In genomic region chr9:105098370-105098769, GRCh38 we compare ENCODE assay signal across 19 cellular contexts.
A peak's percentile ranks its signal among the peaks of the same experiment; 100 is the strongest.
DNase-seq lines count a peak whose midpoint lies in the region; ATAC-seq, FAIRE-seq and TF ChIP-seq lines count a peak whose summit lies in the region.
"Had no signal": no experiment of that assay in that cellular context is flagged by ENCODE, and none has a peak within 500 bp of the region (broad histone marks: within the 10 kb centered on the region; RNA-seq: fewer than 3 reads in every experiment).

No MANE protein-coding gene starts in this region.

- H2AFZ ChIP-seq in astrocyte (ENCODE audit: low read depth, low read length) = no peak overlapping the region
- H2AFZ ChIP-seq: GM23248 had no signal

- H3K4me3 Mint-ChIP-seq in astrocyte (ENCODE audit: unreplicated experiment) = peak overlapping the region; percentile 34
- H3K4me3 Mint-ChIP-seq in stimulated activated naive B cell treated with anti-CD40 and anti-IgM and Interleukin-4, amounts not matched to agents 10 μg/mL and 1 μg/mL and 100 μg/mL, for 72 hours = no peak overlapping the region
- H3K4me3 Mint-ChIP-seq: CD8-positive, alpha-beta memory T cell had no signal

- TF ChIP-seq CTCF in astrocyte (IDR thresholded peaks at IDR 0.05; ENCODE audit: insufficient read depth, low read depth, low read length) (no peak), omental fat pad (IDR thresholded peaks at IDR 0.05) (no peak)

- FAIRE-seq in astrocyte (lab: Jason Lieb, UNC) = no peak
- FAIRE-seq: H54 had no signal

- no peaks in the 10 kb centered on the region for H3K79me2 ChIP-seq in astrocyte (ENCODE audit: insufficient read depth, low read length)

- H3K27me3 ChIP-seq in astrocyte (ENCODE audit: insufficient read depth, low read length) = no peaks in the 10 kb centered on the region
- H3K27me3 ChIP-seq: BLaER1 had no signal

- ATAC-seq in GM19463 (IDR thresholded peaks at IDR 0.05; ENCODE audit: unreplicated experiment) = peak; percentile 63
- ATAC-seq in HG03432 (IDR thresholded peaks at IDR 0.05; ENCODE audit: unreplicated experiment) = peak; percentile 56
- peak; percentile 88 to 94 for ATAC-seq in stimulated activated naive B cell treated with anti-CD40 and anti-IgM and Interleukin-4, amounts not matched to agents 10 μg/mL and 1 μg/mL and 100 μg/mL, for 72 hours (replicated peaks)
- no peak for ATAC-seq in omental fat pad (ENCODE audit: low FRiP score)
- no peak for ATAC-seq in activated CD4-positive, CD25-positive, alpha-beta regulatory T cell treated with anti-CD3 and anti-CD28 coated beads, Interleukin-2, amount 50 U/mL, for 24 hours
- ATAC-seq: HCT116 had no signal

- no peaks in the 10 kb centered on the region for H3K36me3 Mint-ChIP-seq in astrocyte (ENCODE audit: low read depth, unreplicated experiment)
- no peaks in the 10 kb centered on the region for H3K36me3 Mint-ChIP-seq in stimulated activated naive B cell treated with anti-CD40 and anti-IgM and Interleukin-4, amounts not matched to agents 10 μg/mL and 1 μg/mL and 100 μg/mL, for 72 hours

- no peaks in the 10 kb centered on the region for H4K20me1 ChIP-seq in astrocyte (ENCODE audit: insufficient read depth, low read length)
- H4K20me1 ChIP-seq: BLaER1 had no signal

- H3K4me1 ChIP-seq in astrocyte (ENCODE audit: insufficient read depth, low read length) = no peaks in the 10 kb centered on the region
- H3K4me1 ChIP-seq: BLaER1, Caco-2 had no signal

- no peaks in the 10 kb centered on the region for H3K27me3 Mint-ChIP-seq in astrocyte (ENCODE audit: low read depth, unreplicated experiment)
- H3K27me3 Mint-ChIP-seq in stimulated activated naive B cell treated with anti-CD40 and anti-IgM and Interleukin-4, amounts not matched to agents 10 μg/mL and 1 μg/mL and 100 μg/mL, for 72 hours = no peaks in the 10 kb centered on the region

- H3K4me1 Mint-ChIP-seq in astrocyte (ENCODE audit: low read depth, unreplicated experiment) = no peaks in the 10 kb centered on the region
- H3K4me1 Mint-ChIP-seq in stimulated activated naive B cell treated with anti-CD40 and anti-IgM and Interleukin-4, amounts not matched to agents 10 μg/mL and 1 μg/mL and 100 μg/mL, for 72 hours = peaks cover 0 to 4% of the 10 kb centered on the region in 2 donors
- H3K4me1 Mint-ChIP-seq: CD8-positive, alpha-beta memory T cell had no signal

- H3K4me3 ChIP-seq in astrocyte (ENCODE audit: insufficient read depth, low read depth, low read length) = no peak overlapping the region
- H3K4me3 ChIP-seq: BLaER1, GM23248 had no signal

- DNase-seq in astrocyte (ENCODE audit: low read depth) (no peak), omental fat pad (ENCODE audit: low spot score) (no peak), GM19240 (ENCODE audit: insufficient read length, low spot score) (no peak)
- peak; percentile 12 for DNase-seq in stimulated activated naive B cell treated with anti-CD40 and anti-IgM and Interleukin-4, amounts not matched to agents 10 μg/mL and 1 μg/mL and 100 μg/mL, for 72 hours
- DNase-seq: 8988T; AML-193; Caco-2; CD8-positive, alpha-beta memory T cell; DND-41; GDM1; GM23248; IMR-90; KG1 had no signal

- H3K27ac ChIP-seq in astrocyte (ENCODE audit: low read depth, low read length) = no peak overlapping the region
- H3K27ac ChIP-seq: BLaER1, GM23248 had no signal

- H3K27ac Mint-ChIP-seq in astrocyte (ENCODE audit: unreplicated experiment) = no peak overlapping the region
- H3K27ac Mint-ChIP-seq in stimulated activated naive B cell treated with anti-CD40 and anti-IgM and Interleukin-4, amounts not matched to agents 10 μg/mL and 1 μg/mL and 100 μg/mL, for 72 hours = no peak overlapping the region

- no peak overlapping the region for H3K9ac ChIP-seq in astrocyte (ENCODE audit: low read length)
- H3K9ac ChIP-seq: BLaER1, GM23248 had no signal

- H3K9me3 Mint-ChIP-seq in astrocyte (ENCODE audit: unreplicated experiment) = no peaks in the 10 kb centered on the region
- H3K9me3 Mint-ChIP-seq in stimulated activated naive B cell treated with anti-CD40 and anti-IgM and Interleukin-4, amounts not matched to agents 10 μg/mL and 1 μg/mL and 100 μg/mL, for 72 hours = no peaks in the 10 kb centered on the region

- no peak overlapping the region for H3K4me2 ChIP-seq in astrocyte (ENCODE audit: low read length)
- H3K4me2 ChIP-seq: BLaER1 had no signal

- H3K9me3 ChIP-seq in astrocyte (ENCODE audit: insufficient read depth, low read depth, low read length) = no peaks in the 10 kb centered on the region
- H3K9me3 ChIP-seq: BLaER1, Caco-2 had no signal

- no peaks in the 10 kb centered on the region for H3K36me3 ChIP-seq in astrocyte (ENCODE audit: insufficient read depth, low read length)
- H3K36me3 ChIP-seq: BLaER1 had no signal

Comparison
In these comparisons a context has a peak if more than half of its experiments do, and no peak if none do; other contexts are left out.
1. ATAC-seq: peak in GM19463 (single experiment), HG03432 (single experiment) and stimulated activated naive B cell treated with anti-CD40 and anti-IgM and Interleukin-4, amounts not matched to agents 10 μg/mL and 1 μg/mL and 100 μg/mL, for 72 hours (2 of 2); none in omental fat pad (single experiment) and activated CD4-positive, CD25-positive, alpha-beta regulatory T cell treated with anti-CD3 and anti-CD28 coated beads, Interleukin-2, amount 50 U/mL, for 24 hours (0 of 2).